Comparison of ENCODE assay signal across 1 cellular context in the genomic region with DNA sequence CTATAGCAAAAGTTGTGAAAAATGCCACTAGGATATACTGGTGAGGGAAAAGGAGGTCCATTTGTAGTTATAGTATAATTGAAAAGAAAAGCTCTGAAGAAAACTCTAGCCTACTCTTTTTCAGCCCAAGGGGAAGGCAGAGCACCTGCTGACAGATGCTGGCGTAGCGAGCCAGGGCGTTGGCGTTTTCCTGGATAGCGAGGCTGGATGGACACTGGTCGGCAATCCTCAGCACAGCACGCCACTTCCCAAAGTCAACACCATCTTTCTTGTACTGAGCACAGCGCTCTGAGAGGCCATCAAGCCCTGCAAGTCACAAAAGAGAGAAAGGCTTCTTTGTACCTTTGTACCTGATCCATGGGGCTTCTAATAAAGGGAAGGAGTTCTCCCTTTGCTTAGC.
TF ChIP-seq lines count a peak whose summit lies in the region.

No MANE protein-coding gene starts in this region.

TF ChIP-seq in GM12878, 131 proteins besides CTCF, POLR2A, EP300 and RAD21:
- TF ChIP-seq ETV6 (conservative IDR thresholded peaks at IDR 0.05 in 1 of 2, IDR thresholded peaks at IDR 0.05 in 1 of 2; ENCODE audit: borderline replicate concordance in 1 of 2, low read depth in 1 of 2) (no peak), MTA3 (IDR thresholded peaks at IDR 0.05; ENCODE audit: borderline replicate concordance, low read length) (no peak), EED (IDR thresholded peaks at IDR 0.05; ENCODE audit: low read depth) (no peak), BCL11A (IDR thresholded peaks at IDR 0.05; ENCODE audit: low read depth, low read length) (no peak), PAX8 (IDR thresholded peaks at IDR 0.05) (no peak), SUPT20H (IDR thresholded peaks at IDR 0.05; ENCODE audit: borderline replicate concordance, control insufficient read depth, low read depth, low read length) (no peak), EZH2 (IDR thresholded peaks at IDR 0.05; ENCODE audit: borderline replicate concordance, control insufficient read depth, low read depth, low read length) (no peak), CBX3 (IDR thresholded peaks at IDR 0.05; ENCODE audit: borderline replicate concordance, low read depth) (no peak), RELA (IDR thresholded peaks at IDR 0.05; ENCODE audit: borderline replicate concordance, partially characterized antibody) (no peak), ZNF592 (IDR thresholded peaks at IDR 0.05) (no peak), GABPA (IDR thresholded peaks at IDR 0.05; ENCODE audit: low read depth) (no peak), PML (IDR thresholded peaks at IDR 0.05; ENCODE audit: low read length) (no peak)
- TF ChIP-seq, protein P1, sequence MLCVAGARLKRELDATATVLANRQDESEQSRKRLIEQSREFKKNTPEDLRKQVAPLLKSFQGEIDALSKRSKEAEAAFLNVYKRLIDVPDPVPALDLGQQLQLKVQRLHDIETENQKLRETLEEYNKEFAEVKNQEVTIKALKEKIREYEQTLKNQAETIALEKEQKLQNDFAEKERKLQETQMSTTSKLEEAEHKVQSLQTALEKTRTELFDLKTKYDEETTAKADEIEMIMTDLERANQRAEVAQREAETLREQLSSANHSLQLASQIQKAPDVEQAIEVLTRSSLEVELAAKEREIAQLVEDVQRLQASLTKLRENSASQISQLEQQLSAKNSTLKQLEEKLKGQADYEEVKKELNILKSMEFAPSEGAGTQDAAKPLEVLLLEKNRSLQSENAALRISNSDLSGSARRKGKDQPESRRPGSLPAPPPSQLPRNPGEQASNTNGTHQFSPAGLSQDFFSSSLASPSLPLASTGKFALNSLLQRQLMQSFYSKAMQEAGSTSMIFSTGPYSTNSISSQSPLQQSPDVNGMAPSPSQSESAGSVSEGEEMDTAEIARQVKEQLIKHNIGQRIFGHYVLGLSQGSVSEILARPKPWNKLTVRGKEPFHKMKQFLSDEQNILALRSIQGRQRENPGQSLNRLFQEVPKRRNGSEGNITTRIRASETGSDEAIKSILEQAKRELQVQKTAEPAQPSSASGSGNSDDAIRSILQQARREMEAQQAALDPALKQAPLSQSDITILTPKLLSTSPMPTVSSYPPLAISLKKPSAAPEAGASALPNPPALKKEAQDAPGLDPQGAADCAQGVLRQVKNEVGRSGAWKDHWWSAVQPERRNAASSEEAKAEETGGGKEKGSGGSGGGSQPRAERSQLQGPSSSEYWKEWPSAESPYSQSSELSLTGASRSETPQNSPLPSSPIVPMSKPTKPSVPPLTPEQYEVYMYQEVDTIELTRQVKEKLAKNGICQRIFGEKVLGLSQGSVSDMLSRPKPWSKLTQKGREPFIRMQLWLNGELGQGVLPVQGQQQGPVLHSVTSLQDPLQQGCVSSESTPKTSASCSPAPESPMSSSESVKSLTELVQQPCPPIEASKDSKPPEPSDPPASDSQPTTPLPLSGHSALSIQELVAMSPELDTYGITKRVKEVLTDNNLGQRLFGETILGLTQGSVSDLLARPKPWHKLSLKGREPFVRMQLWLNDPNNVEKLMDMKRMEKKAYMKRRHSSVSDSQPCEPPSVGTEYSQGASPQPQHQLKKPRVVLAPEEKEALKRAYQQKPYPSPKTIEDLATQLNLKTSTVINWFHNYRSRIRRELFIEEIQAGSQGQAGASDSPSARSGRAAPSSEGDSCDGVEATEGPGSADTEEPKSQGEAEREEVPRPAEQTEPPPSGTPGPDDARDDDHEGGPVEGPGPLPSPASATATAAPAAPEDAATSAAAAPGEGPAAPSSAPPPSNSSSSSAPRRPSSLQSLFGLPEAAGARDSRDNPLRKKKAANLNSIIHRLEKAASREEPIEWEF (IDR thresholded peaks at IDR 0.05; ENCODE audit: insufficient replicate concordance, low read depth, low read length): no peak
- TF ChIP-seq, protein P2, sequence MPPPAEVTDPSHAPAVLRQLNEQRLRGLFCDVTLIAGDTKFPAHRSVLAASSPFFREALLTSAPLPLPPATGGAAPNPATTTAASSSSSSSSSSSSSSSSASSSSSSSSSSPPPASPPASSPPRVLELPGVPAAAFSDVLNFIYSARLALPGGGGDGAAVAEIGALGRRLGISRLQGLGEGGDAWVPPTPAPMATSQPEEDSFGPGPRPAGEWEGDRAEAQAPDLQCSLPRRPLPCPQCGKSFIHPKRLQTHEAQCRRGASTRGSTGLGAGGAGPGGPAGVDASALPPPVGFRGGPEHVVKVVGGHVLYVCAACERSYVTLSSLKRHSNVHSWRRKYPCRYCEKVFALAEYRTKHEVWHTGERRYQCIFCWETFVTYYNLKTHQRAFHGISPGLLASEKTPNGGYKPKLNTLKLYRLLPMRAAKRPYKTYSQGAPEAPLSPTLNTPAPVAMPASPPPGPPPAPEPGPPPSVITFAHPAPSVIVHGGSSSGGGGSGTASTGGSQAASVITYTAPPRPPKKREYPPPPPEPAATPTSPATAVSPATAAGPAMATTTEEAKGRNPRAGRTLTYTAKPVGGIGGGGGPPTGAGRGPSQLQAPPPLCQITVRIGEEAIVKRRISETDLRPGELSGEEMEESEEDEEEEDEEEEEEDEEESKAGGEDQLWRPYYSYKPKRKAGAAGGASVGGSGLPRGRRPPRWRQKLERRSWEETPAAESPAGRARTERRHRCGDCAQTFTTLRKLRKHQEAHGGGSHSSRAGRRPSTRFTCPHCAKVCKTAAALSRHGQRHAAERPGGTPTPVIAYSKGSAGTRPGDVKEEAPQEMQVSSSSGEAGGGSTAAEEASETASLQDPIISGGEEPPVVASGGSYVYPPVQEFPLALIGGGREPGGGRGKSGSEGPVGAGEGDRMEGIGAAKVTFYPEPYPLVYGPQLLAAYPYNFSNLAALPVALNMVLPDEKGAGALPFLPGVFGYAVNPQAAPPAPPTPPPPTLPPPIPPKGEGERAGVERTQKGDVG (CRISPR knock-in tag; IDR thresholded peaks at IDR 0.05): no peak
